In the genomic region with DNA sequence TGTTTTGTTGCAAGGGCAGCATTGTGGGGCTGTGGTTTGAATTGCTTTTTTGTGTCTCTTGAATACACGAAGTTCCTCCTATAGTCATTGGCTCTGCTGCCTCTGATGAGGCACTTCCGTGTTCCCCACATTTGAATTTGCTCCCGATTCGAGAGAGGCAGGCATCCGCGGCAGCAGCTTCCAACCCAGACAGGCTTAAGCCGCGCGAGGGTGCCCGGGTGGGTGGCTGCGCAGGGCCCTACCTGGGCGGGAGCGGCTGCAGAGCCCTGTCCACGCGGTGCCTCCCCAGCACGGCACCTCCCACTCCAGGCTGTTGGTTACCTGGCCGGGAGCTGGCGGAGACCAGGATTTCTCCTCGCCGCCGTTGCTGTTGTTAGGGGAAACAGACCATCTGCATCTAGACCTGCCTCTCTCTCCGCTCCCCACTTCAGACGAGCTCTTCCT, we compare ENCODE assay signal across 9 cellular contexts.
A peak's percentile ranks its signal among the peaks of the same experiment; 100 is the strongest.
DNase-seq lines count a peak whose midpoint lies in the region; ATAC-seq and TF ChIP-seq lines count a peak whose summit lies in the region.
"Had no signal": no experiment of that assay in that cellular context is flagged by ENCODE, and none has a peak within 500 bp of the region (broad histone marks: within the 10 kb centered on the region; RNA-seq: fewer than 3 reads in every experiment).

No MANE protein-coding gene starts in this region.

- no peak overlapping the region for H3K23ac ChIP-seq in IMR-90 (ENCODE audit: low read depth, low read length)

- peak overlapping the region; percentile 5 for H2BK5ac ChIP-seq in IMR-90 (ENCODE audit: low read depth, low read length, poor library complexity, severe bottlenecking)

- POLR2A ChIA-PET in IMR-90 (lab: Charles Lee; ENCODE audit: unreplicated experiment) = no interaction called here

- in situ Hi-C loops in IMR-90 (cut with MboI; ENCODE audit: low sequenced_read_pairs) = no loop called here

- H3K56ac ChIP-seq in IMR-90 (ENCODE audit: extremely low read depth, insufficient read depth, low read length) = no peak overlapping the region

- H2AK5ac ChIP-seq in IMR-90 (ENCODE audit: low read depth, low read length) = no peak overlapping the region

- intact Hi-C loops in IMR-90 (cut with micrococcal nuclease) = no loop called here

- no peak overlapping the region for H3K4ac ChIP-seq in IMR-90 (ENCODE audit: low read depth, low read length)

- no peak overlapping the region for H3K9ac ChIP-seq in IMR-90 (ENCODE audit: low read depth, low read length)
- H3K9ac ChIP-seq: KMS-11 had no signal

- H3K14ac ChIP-seq in IMR-90 (replicated peaks; ENCODE audit: low read depth, low read length) = no peak overlapping the region

- WGBS in IMR-90 (ENCODE audit: extremely low coverage in 2 of 2, insufficient read length in 1 of 2), 2 experiments = 36% methylated on average over 4 of the region's 23 CpGs; no CpG with 5 or more reads in 1 of the 2 experiments

- peaks cover 3 to 5% of the 10 kb centered on the region in 2 experiments; a peak in 1 of 4 replicates for H3K79me1 ChIP-seq in IMR-90 (ENCODE audit: low read depth in 1 of 2, low read length in 2 of 2)

- H2BK20ac ChIP-seq in IMR-90 (ENCODE audit: low read depth, low read length) = peak overlapping the region; percentile 36

- no TSS peak for BruUV-seq in IMR-90 (replicated peaks; lab: Mats Ljungman, UMichigan)

- DNase-seq in GM06990 (ENCODE audit: extremely low read depth, insufficient read length) (peak; percentile 52), IMR-90 (no peak), epithelial cell of esophagus (ENCODE audit: low read depth) (peak; percentile 54), osteoblast (ENCODE audit: insufficient read length, low spot score, missing footprints) (no peak), AG08395 (ENCODE audit: low spot score) (no peak), RPMI8226 (no peak), amniotic stem cell (lab: John Stamatoyannopoulos, UW) (no peak)
- peak; percentile 12 for DNase-seq in activated CD4-positive, alpha-beta T cell treated with anti-CD3 and anti-CD28 coated beads, Interleukin-2, amount 50 U/mL, for 1 hour

- H3K4me2 ChIP-seq in IMR-90 (ENCODE audit: low read depth, low read length) (peak overlapping the region; percentile 51; the same call in 1 of the 2 replicates), osteoblast (ENCODE audit: insufficient read depth, low read length) (peak overlapping the region; percentile 66)
- H3K4me2 ChIP-seq: KMS-11 had no signal

- H2BK15ac ChIP-seq in IMR-90 (ENCODE audit: low read depth, low read length) = 0 out of 3 replicates have a peak overlapping the region, but pooled peaks have one; percentile 64

- H4K20me1 ChIP-seq in IMR-90 (ENCODE audit: insufficient read depth, low read length) = no peaks in the 10 kb centered on the region
- no peaks in the 10 kb centered on the region for H4K20me1 ChIP-seq in osteoblast (ENCODE audit: insufficient read depth, low read length)

- H3K79me2 ChIP-seq in osteoblast (ENCODE audit: insufficient read depth, low read length) = no peaks in the 10 kb centered on the region

- H3K4me1 ChIP-seq in IMR-90 (ENCODE audit: control insufficient read depth, insufficient read depth, low read length) (peaks cover 7% of the 10 kb centered on the region), osteoblast (ENCODE audit: insufficient read depth, low read length) (peaks cover 14% of the 10 kb centered on the region)

- H3K4me3 ChIP-seq in GM06990 (replicated peaks; ENCODE audit: low read depth, low read length) = peak overlapping the region; percentile 62
- H3K4me3 ChIP-seq in IMR-90 (ENCODE audit: insufficient read depth, low read depth, low read length) = no peak overlapping the region
- H3K4me3 ChIP-seq in epithelial cell of esophagus (ENCODE audit: low read length) = peak overlapping the region; percentile 52
- H3K4me3 ChIP-seq in osteoblast (ENCODE audit: insufficient read depth, low read length) = peak overlapping the region; percentile 68

- no peak for TF ChIP-seq CTCF in GM06990 (IDR thresholded peaks at IDR 0.05; ENCODE audit: insufficient read depth, low read length, poor library complexity, severe bottlenecking)
- no peak for TF ChIP-seq CTCF in IMR-90 (conservative IDR thresholded peaks at IDR 0.05; ENCODE audit: low read depth, low read length)
- no peak for TF ChIP-seq CTCF in epithelial cell of esophagus (IDR thresholded peaks at IDR 0.05; ENCODE audit: insufficient read depth, low read depth, low read length, missing control alignments)
- TF ChIP-seq CTCF in osteoblast (IDR thresholded peaks at IDR 0.05; ENCODE audit: extremely low read depth, low read depth, low read length) = no peak

- H3K27ac ChIP-seq in IMR-90 (ENCODE audit: insufficient read depth, low read length) = no peak overlapping the region
- no peak overlapping the region for H3K27ac ChIP-seq in osteoblast (ENCODE audit: low read depth, low read length)
- H3K27ac ChIP-seq: KMS-11 had no signal

- dilution Hi-C loops in IMR-90 (cut with HindIII; ENCODE audit: low sequenced_read_pairs, unreplicated experiment) = no loop called here

- CTCF ChIA-PET in IMR-90 (lab: Yijun Ruan, JAX) = no interaction called here

- H2AK9ac ChIP-seq in IMR-90 (replicated peaks; ENCODE audit: low read depth, low read length, poor library complexity) = peak overlapping the region; percentile 44

- H2AFZ ChIP-seq in IMR-90 (replicated peaks; ENCODE audit: low read length, poor library complexity) = peak overlapping the region; percentile 77
- H2AFZ ChIP-seq in osteoblast (ENCODE audit: low read length) = peak overlapping the region; percentile 70

- H4K5ac ChIP-seq in IMR-90 (ENCODE audit: low read depth, low read length) = no peak overlapping the region

- H4K8ac ChIP-seq in IMR-90 (ENCODE audit: low read depth in 2 of 2, low read length in 2 of 2) = peak overlapping the region in 1 of 2 experiments; percentile 16; a peak in 1 of 4 replicates

- H3K27me3 ChIP-seq in GM06990 (replicated peaks; ENCODE audit: control insufficient read depth, insufficient read depth, low read length) (no peaks in the 10 kb centered on the region), IMR-90 (ENCODE audit: control insufficient read depth, insufficient read depth, low read length) (no peaks in the 10 kb centered on the region), osteoblast (ENCODE audit: insufficient read depth, low read length) (no peaks in the 10 kb centered on the region)

- ATAC-seq in IMR-90 (ENCODE audit: low read depth) = no peak

- H4K91ac ChIP-seq in IMR-90 (ENCODE audit: insufficient read depth, low read depth, low read length) = no peak overlapping the region; the same call in 1 of the 2 replicates

- TF ChIP-seq RAD21 in IMR-90 (IDR thresholded peaks at IDR 0.05; ENCODE audit: low read length) = no peak

- H3K36me3 ChIP-seq in GM06990 (ENCODE audit: control insufficient read depth, insufficient read depth, low read length) (no peaks in the 10 kb centered on the region), IMR-90 (ENCODE audit: control insufficient read depth, insufficient read depth, low read length) (no peaks in the 10 kb centered on the region), osteoblast (ENCODE audit: insufficient read depth, low read length) (no peaks in the 10 kb centered on the region)

- H3K9me1 ChIP-seq in IMR-90 (ENCODE audit: insufficient read depth, low read length) = peaks cover 14% of the 10 kb centered on the region; the same call in 1 of the 2 replicates

- H3K9me3 ChIP-seq in IMR-90 (ENCODE audit: control insufficient read depth, insufficient read depth, low read length) = no peaks in the 10 kb centered on the region
- no peaks in the 10 kb centered on the region for H3K9me3 ChIP-seq in osteoblast (ENCODE audit: low read depth, low read length)

- no peak for TF ChIP-seq POLR2A in IMR-90 (IDR thresholded peaks at IDR 0.05; ENCODE audit: low read depth, low read length)

- H2BK120ac ChIP-seq in IMR-90 (ENCODE audit: low read depth, low read length) = peak overlapping the region; percentile 73; the same call in 1 of the 2 replicates

- no peak overlapping the region for H3K18ac ChIP-seq in IMR-90 (ENCODE audit: low read depth, low read length)

TF ChIP-seq in IMR-90, 13 proteins besides CTCF, POLR2A, EP300 and RAD21:
- no peak for TF ChIP-seq SMC3 (IDR thresholded peaks at IDR 0.05; ENCODE audit: low read depth, low read length)
- TF ChIP-seq BHLHE40 (IDR thresholded peaks at IDR 0.05; ENCODE audit: low read depth, low read length) = no peak
- TF ChIP-seq MAZ (IDR thresholded peaks at IDR 0.05; ENCODE audit: borderline replicate concordance, low read depth, low read length) = no peak
- TF ChIP-seq MAFK (IDR thresholded peaks at IDR 0.05; ENCODE audit: low read depth, low read length) = no peak
- TF ChIP-seq, protein P1, sequence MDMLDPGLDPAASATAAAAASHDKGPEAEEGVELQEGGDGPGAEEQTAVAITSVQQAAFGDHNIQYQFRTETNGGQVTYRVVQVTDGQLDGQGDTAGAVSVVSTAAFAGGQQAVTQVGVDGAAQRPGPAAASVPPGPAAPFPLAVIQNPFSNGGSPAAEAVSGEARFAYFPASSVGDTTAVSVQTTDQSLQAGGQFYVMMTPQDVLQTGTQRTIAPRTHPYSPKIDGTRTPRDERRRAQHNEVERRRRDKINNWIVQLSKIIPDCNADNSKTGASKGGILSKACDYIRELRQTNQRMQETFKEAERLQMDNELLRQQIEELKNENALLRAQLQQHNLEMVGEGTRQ (IDR thresholded peaks at IDR 0.05; ENCODE audit: low read depth, low read length) = no peak
- no peak for TF ChIP-seq MXI1 (IDR thresholded peaks at IDR 0.05; ENCODE audit: borderline replicate concordance, low read depth, low read length)
- no peak for TF ChIP-seq CEBPB (IDR thresholded peaks at IDR 0.05; ENCODE audit: low read depth, low read length)
- no peak for TF ChIP-seq RCOR1 (IDR thresholded peaks at IDR 0.05; ENCODE audit: insufficient replicate concordance, low read length)
- TF ChIP-seq FOS (IDR thresholded peaks at IDR 0.05; ENCODE audit: low read depth, low read length) = no peak
- TF ChIP-seq RFX5 (IDR thresholded peaks at IDR 0.05; ENCODE audit: low read depth, low read length) = no peak
- TF ChIP-seq, protein P2, sequence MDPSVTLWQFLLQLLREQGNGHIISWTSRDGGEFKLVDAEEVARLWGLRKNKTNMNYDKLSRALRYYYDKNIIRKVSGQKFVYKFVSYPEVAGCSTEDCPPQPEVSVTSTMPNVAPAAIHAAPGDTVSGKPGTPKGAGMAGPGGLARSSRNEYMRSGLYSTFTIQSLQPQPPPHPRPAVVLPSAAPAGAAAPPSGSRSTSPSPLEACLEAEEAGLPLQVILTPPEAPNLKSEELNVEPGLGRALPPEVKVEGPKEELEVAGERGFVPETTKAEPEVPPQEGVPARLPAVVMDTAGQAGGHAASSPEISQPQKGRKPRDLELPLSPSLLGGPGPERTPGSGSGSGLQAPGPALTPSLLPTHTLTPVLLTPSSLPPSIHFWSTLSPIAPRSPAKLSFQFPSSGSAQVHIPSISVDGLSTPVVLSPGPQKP (IDR thresholded peaks at IDR 0.05; ENCODE audit: borderline replicate concordance, low read depth, low read length) = no peak
- TF ChIP-seq CHD1 (IDR thresholded peaks at IDR 0.05; ENCODE audit: low read depth, low read length) = no peak
- no peak for TF ChIP-seq NFE2L2 (IDR thresholded peaks at IDR 0.05; ENCODE audit: low read depth, low read length)

Comparison
In these comparisons a context has a peak if more than half of its experiments do, and no peak if none do; other contexts are left out.
1. DNase-seq: peak in GM06990 (single experiment), activated CD4-positive, alpha-beta T cell treated with anti-CD3 and anti-CD28 coated beads, Interleukin-2, amount 50 U/mL, for 1 hour (single experiment) and epithelial cell of esophagus (single experiment); none in IMR-90 (single experiment), osteoblast (single experiment), AG08395 (single experiment), RPMI8226 (single experiment) and amniotic stem cell (single experiment).